ENCODE assay signal across 5 cellular contexts in the genomic region with DNA sequence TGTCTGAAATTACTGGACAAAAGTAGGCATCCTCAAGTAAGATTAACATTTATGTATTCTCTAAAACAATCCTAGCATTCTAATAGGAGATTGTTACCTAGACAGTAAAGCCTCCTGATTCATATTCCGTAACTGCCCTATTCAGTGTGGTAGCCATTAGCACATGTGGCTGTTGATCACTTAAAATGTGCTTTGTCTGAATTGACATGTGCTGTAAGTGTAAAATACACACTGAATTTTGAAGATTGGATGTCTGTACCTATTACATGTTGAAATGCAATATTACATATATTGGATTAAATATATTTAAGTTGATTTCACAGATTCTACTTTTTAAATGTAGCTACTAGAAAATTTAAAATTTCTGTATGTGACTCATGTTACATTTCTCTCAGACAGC. TPM values are rescaled to one million over a fixed set of nuclear protein-coding genes. Genes with fewer than 3 reads are reported as not detected.
"Had no signal": no experiment of that assay in that cellular context is flagged by ENCODE, and none has a peak within 500 bp of the region (broad histone marks: within the 10 kb centered on the region; RNA-seq: fewer than 3 reads in every experiment).

No MANE protein-coding gene starts in this region.

- H3K4me3 ChIP-seq: GM12878 had no signal

- FAIRE-seq: GM12892 had no signal

- DNase-seq: GDM1, GF-D8 had no signal

RNA-seq across cellular contexts. Expression of a gene that starts 41.5 kb away (rescaled TPM):
- total RNA-seq: G401, GM12878 had no signal

RNA-seq across cellular contexts. Expression of a gene that starts 51.2 kb away (rescaled TPM):
- total RNA-seq: G401, GM12878 had no signal
- polyA plus RNA-seq: GM12878 had no signal
